Comparison of ENCODE assay signal across 8 cellular contexts in the genomic region with DNA sequence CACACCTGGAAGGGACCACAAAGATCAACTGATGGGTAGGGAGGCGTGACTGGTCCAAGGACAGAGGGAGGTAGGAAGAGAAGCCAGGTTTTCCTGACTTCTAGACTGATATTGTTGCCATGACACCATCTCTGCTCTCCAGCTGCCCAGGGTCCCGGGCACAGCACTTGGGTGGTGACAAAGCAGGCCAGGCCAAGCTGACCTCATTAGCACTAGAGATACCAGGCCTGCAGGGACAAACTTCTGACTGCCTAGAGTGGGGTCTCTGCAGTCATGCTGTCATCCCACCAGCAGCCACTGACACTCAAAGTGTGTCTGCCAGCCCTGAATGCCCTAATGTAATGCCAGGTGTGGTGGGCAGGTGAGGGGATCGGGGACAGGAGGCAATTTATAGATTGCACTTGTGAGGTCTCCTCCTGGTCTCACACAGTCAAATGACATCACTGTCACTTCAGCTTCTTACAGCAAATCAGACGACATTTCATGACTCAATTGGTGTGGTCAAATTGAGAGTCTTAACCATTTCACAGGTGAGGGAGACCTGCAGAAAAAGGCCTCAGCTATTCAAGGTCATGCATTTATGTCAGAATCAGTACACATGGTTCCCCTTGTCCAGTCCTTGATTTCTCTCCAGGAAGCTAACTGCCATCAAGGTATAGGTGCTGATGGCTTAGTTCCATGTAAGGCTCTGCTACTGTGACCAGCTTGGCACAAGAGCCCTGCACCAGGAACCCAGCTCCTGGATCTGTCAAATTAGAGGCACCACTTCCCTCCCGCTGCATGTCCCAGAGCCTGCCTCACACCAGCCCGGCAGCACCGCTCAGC. TPM values are rescaled to one million over a fixed set of nuclear protein-coding genes. Genes with fewer than 3 reads are reported as not detected.
DNase-seq lines count a peak whose midpoint lies in the region; ATAC-seq and TF ChIP-seq lines count a peak whose summit lies in the region.

No MANE protein-coding gene starts in this region.

- in situ Hi-C loops in GM23248 (cut with MboI) = no loop called here

- POLR2A ChIA-PET in activated CD4-positive, alpha-beta memory T cell treated with anti-CD3 and anti-CD28 coated beads for 36 hours (lab: Charles Lee) = interaction anchor here (5.8 kb wide), 1 partner anchor 13 kb away, joined by 97 read pairs; no protein-coding TSS in a partner anchor

- intact Hi-C loops in activated CD4-positive, alpha-beta memory T cell treated with anti-CD3 and anti-CD28 coated beads for 36 hours (cut with micrococcal nuclease) = no loop called here
- intact Hi-C loops in left cardiac atrium (cut with DNase I) = loop anchor here in 1 of 2 donors (5.0 kb wide), 1 partner anchor 35 kb away; no protein-coding TSS in a partner anchor

- peaks cover 56% of the 10 kb centered on the region for H3K4me1 Mint-ChIP-seq in activated CD4-positive, alpha-beta memory T cell treated with anti-CD3 and anti-CD28 coated beads for 36 hours (ENCODE audit: low read depth)

- DNase-seq in GM23248 (peak; percentile 58), left cardiac atrium (peak; percentile 42), smooth muscle cell (lab: John Stamatoyannopoulos, UW; ENCODE audit: unreplicated experiment) (no peak), DMS53 treated with DMSO at 0.1 percent for 48 hours (lab: John Stamatoyannopoulos, UW; ENCODE audit: unreplicated experiment) (no peak), NCI-H526 treated with DMSO at 0.1 percent for 48 hours (lab: John Stamatoyannopoulos, UW) (no peak)
- DNase-seq in activated CD4-positive, alpha-beta memory T cell treated with anti-CD3 and anti-CD28 coated beads for 36 hours = peak; percentile 11
- DNase-seq in activated CD4-positive, CD25-positive, alpha-beta regulatory T cell (lab: John Stamatoyannopoulos, UW) = no peak

- peaks cover 76% of the 10 kb centered on the region for H3K79me2 ChIP-seq in GM23248 (ENCODE audit: insufficient read depth)
- H3K79me2 ChIP-seq in smooth muscle cell (ENCODE audit: low read depth) = peaks cover 74% of the 10 kb centered on the region

- CTCF ChIA-PET in activated CD4-positive, alpha-beta memory T cell treated with anti-CD3 and anti-CD28 coated beads for 36 hours (lab: Charles Lee) = interaction anchor here (0.8 to 2.2 kb wide), 9 partner anchors 16 to 206 kb away, joined by 3 to 9 read pairs (median 4); no protein-coding TSS in a partner anchor

- peaks cover 5% of the 10 kb centered on the region; the same call in 1 of the 2 replicates for H3F3A ChIP-seq in GM23248 (ENCODE audit: insufficient read depth)
- H3F3A ChIP-seq in smooth muscle cell (ENCODE audit: low read depth) = no peaks in the 10 kb centered on the region

- ATAC-seq in left cardiac atrium (peak; percentile 45 to 48), HG02981 (IDR thresholded peaks at IDR 0.05; ENCODE audit: unreplicated experiment) (no peak)

- 22 to 26% methylated on average over 7 of the region's 7 CpGs for WGBS in GM23248 (ENCODE audit: low coverage in 1 of 2, low lambda C conversion rate in 2 of 2, missing lambda C conversion rate in 2 of 2), 2 experiments
- 69% methylated on average over 7 of the region's 7 CpGs for WGBS in smooth muscle cell (ENCODE audit: low lambda C conversion rate)

- H2AFZ ChIP-seq in GM23248 (no peak overlapping the region), smooth muscle cell (ENCODE audit: low read depth) (no peak overlapping the region)

- H3K4me1 ChIP-seq in GM23248 (ENCODE audit: insufficient read depth) (peaks cover 26% of the 10 kb centered on the region), smooth muscle cell (ENCODE audit: low read depth) (peaks cover 15% of the 10 kb centered on the region)

- H3K27me3 ChIP-seq in GM23248 (replicated peaks; ENCODE audit: insufficient read depth) = no peaks in the 10 kb centered on the region
- H3K27me3 ChIP-seq in smooth muscle cell (ENCODE audit: low read depth) = no peaks in the 10 kb centered on the region

- no peaks in the 10 kb centered on the region for H3K9me3 Mint-ChIP-seq in activated CD4-positive, alpha-beta memory T cell treated with anti-CD3 and anti-CD28 coated beads for 36 hours

- H3K9me2 ChIP-seq in GM23248 (ENCODE audit: insufficient read depth) = no peaks in the 10 kb centered on the region

- peak overlapping the region; percentile 83 for H3K4me3 Mint-ChIP-seq in activated CD4-positive, alpha-beta memory T cell treated with anti-CD3 and anti-CD28 coated beads for 36 hours

- no peaks in the 10 kb centered on the region for H4K20me1 ChIP-seq in GM23248 (ENCODE audit: insufficient read depth)
- H4K20me1 ChIP-seq in smooth muscle cell (ENCODE audit: low read depth) = peaks cover 72% of the 10 kb centered on the region

- H3K9ac ChIP-seq in GM23248 (peak overlapping the region; percentile 93), smooth muscle cell (ENCODE audit: low read depth) (peak overlapping the region; percentile 85)

- peaks cover 2% of the 10 kb centered on the region for H3K36me3 Mint-ChIP-seq in activated CD4-positive, alpha-beta memory T cell treated with anti-CD3 and anti-CD28 coated beads for 36 hours

- H3K27me3 Mint-ChIP-seq in activated CD4-positive, alpha-beta memory T cell treated with anti-CD3 and anti-CD28 coated beads for 36 hours = no peaks in the 10 kb centered on the region

- H3K9me3 ChIP-seq in GM23248 (ENCODE audit: low read depth) (no peaks in the 10 kb centered on the region), smooth muscle cell (replicated peaks; ENCODE audit: low read depth) (no peaks in the 10 kb centered on the region)

- H3K4me3 ChIP-seq in GM23248 (peak overlapping the region; percentile 94), smooth muscle cell (peak overlapping the region; percentile 57)

- H3K4me2 ChIP-seq in GM23248 (ENCODE audit: unreplicated experiment) = peak overlapping the region; percentile 99
- peak overlapping the region; percentile 95 for H3K4me2 ChIP-seq in smooth muscle cell

- peak overlapping the region; percentile 89; the same call in 1 of the 2 replicates for H3K27ac ChIP-seq in GM23248
- H3K27ac ChIP-seq in smooth muscle cell (ENCODE audit: low read depth) = no peak overlapping the region

- H3K27ac Mint-ChIP-seq in activated CD4-positive, alpha-beta memory T cell treated with anti-CD3 and anti-CD28 coated beads for 36 hours = no peak overlapping the region

- TF ChIP-seq CTCF in smooth muscle cell (IDR thresholded peaks at IDR 0.05; ENCODE audit: borderline replicate concordance, insufficient read depth, poor library complexity, severe bottlenecking) = no peak

- H3K36me3 ChIP-seq in GM23248 (ENCODE audit: low read depth) (no peaks in the 10 kb centered on the region), smooth muscle cell (ENCODE audit: low read depth) (no peaks in the 10 kb centered on the region)

RNA-seq across cellular contexts. Expression of a gene that starts 2.7 kb away (rescaled TPM):
- 8.5 and 12.9 TPM in 2 replicates for total RNA-seq in GM23248 (2014; rRNA removed; shearing (Covaris generic))
- 20.0 and 23.7 TPM in 2 replicates for polyA plus RNA-seq in GM23248 (2016; fragmentation: Nextera tagmentation; extraction: Ambion mirVana)
- 10 to 100 TPM; 16.0 to 17.8 TPM for total RNA-seq in activated CD4-positive, alpha-beta memory T cell treated with anti-CD3 and anti-CD28 coated beads for 36 hours
- total RNA-seq in left cardiac atrium = 10 to 100 TPM; 17.4 to 37.3 TPM
- total RNA-seq in smooth muscle cell = 16.5 and 20.7 TPM in 2 replicates
- 37.4 and 59.5 TPM in 2 replicates for polyA plus RNA-seq in smooth muscle cell

Comparison
In these comparisons a context has a peak if more than half of its experiments do, and no peak if none do; other contexts are left out.
1. DNase-seq: peak in GM23248 (single experiment), activated CD4-positive, alpha-beta memory T cell treated with anti-CD3 and anti-CD28 coated beads for 36 hours (single experiment) and left cardiac atrium (single experiment); none in smooth muscle cell (single experiment), DMS53 treated with DMSO at 0.1 percent for 48 hours (single experiment), NCI-H526 treated with DMSO at 0.1 percent for 48 hours (single experiment) and activated CD4-positive, CD25-positive, alpha-beta regulatory T cell (0 of 4).